In genomic region chr5:42570946-42571625, GRCh38 we compare ENCODE assay signal across 17 cellular contexts.
DNase-seq lines count a peak whose midpoint lies in the region; ATAC-seq and TF ChIP-seq lines count a peak whose summit lies in the region.
"Had no signal": no experiment of that assay in that cellular context is flagged by ENCODE, and none has a peak within 500 bp of the region (broad histone marks: within the 10 kb centered on the region; RNA-seq: fewer than 3 reads in every experiment).

No MANE protein-coding gene starts in this region.

- DNase-seq in GM23248 (peak; percentile 48), T1000 (lab: John Stamatoyannopoulos, UW) (peak; percentile 39), foreskin fibroblast (peak; percentile 53 to 72), gastrocnemius medialis (no peak), NOMO-1 treated with dmso at 0.1 percent for 144 hours (lab: John Stamatoyannopoulos, UW; ENCODE audit: unreplicated experiment) (no peak), middle frontal gyrus (ENCODE audit: extremely low spot score, low spot score) (no peak), Kasumi-1 (lab: John Stamatoyannopoulos, UW) (no peak)
- DNase-seq: activated naive CD4-positive, alpha-beta T cell treated with anti-CD3 and anti-CD28 coated beads, Interleukin-2, amount 50 U/mL, for 16 hours; activated T-cell treated with anti-CD3 and anti-CD28 coated beads, Interleukin-2, amount 50 U/mL, for 48 hours; aorta; BE2C; NCI-H146; SK-N-SH; stimulated activated CD4-positive, alpha-beta T cell treated with anti-CD3 and anti-CD28 coated beads, Interleukin-12 subunit alpha, Interleukin-12 subunit beta, amount 100 ng/mL, for 4 hours; T-helper 9 cell; testis had no signal

- H3K9me3 ChIP-seq in GM23248 (ENCODE audit: low read depth) = no peaks in the 10 kb centered on the region
- H3K9me3 ChIP-seq in gastrocnemius medialis = no peaks in the 10 kb centered on the region
- H3K9me3 ChIP-seq: BE2C, SK-N-SH, testis had no signal

- in situ Hi-C loops in GM23248 (cut with MboI) (no loop called here), gastrocnemius medialis (cut with MboI; ENCODE audit: low sequenced_read_pairs in 4 of 4) (no loop called here)

- no peaks in the 10 kb centered on the region for H3K79me2 ChIP-seq in GM23248 (ENCODE audit: insufficient read depth)

- H4K20me1 ChIP-seq in GM23248 (ENCODE audit: insufficient read depth) = no peaks in the 10 kb centered on the region

- no peak overlapping the region for H2AFZ ChIP-seq in GM23248

- no peaks in the 10 kb centered on the region for H3K9me2 ChIP-seq in GM23248 (ENCODE audit: insufficient read depth)
- H3K9me2 ChIP-seq: SK-N-SH had no signal

- TF ChIP-seq CTCF in foreskin fibroblast (IDR thresholded peaks at IDR 0.05; ENCODE audit: low read depth, low read length) (no peak), gastrocnemius medialis (IDR thresholded peaks at IDR 0.05 in 4 of 5, conservative IDR thresholded peaks at IDR 0.05 in 1 of 5) (no peak)

- H3K4me2 ChIP-seq in GM23248 (ENCODE audit: unreplicated experiment) = no peak overlapping the region
- H3K4me2 ChIP-seq: SK-N-SH had no signal

- no peak for TF ChIP-seq POLR2A in gastrocnemius medialis (IDR thresholded peaks at IDR 0.05)

- intact Hi-C loops in gastrocnemius medialis (cut with DNase I; ENCODE audit: low total_unique reads) = no loop called here

- no peaks in the 10 kb centered on the region; the same call in 1 of the 2 replicates for H3K27me3 ChIP-seq in GM23248 (replicated peaks; ENCODE audit: insufficient read depth)
- no peaks in the 10 kb centered on the region for H3K27me3 ChIP-seq in gastrocnemius medialis
- H3K27me3 ChIP-seq: BE2C, testis had no signal

- no peak overlapping the region for H3K4me3 ChIP-seq in GM23248
- no peak overlapping the region for H3K4me3 ChIP-seq in foreskin fibroblast (ENCODE audit: low read depth in 1 of 2, low read length in 2 of 2)
- no peak overlapping the region for H3K4me3 ChIP-seq in gastrocnemius medialis
- H3K4me3 ChIP-seq: testis had no signal

- WGBS in GM23248 (ENCODE audit: low coverage in 1 of 2, low lambda C conversion rate in 2 of 2, missing lambda C conversion rate in 2 of 2), 2 experiments = 13 to 14% methylated on average over 5 of the region's 5 CpGs

- no peak for ATAC-seq in gastrocnemius medialis
- ATAC-seq: activated CD4-positive, CD25-positive, alpha-beta regulatory T cell treated with anti-CD3 and anti-CD28 coated beads, Interleukin-2, amount 50 U/mL, for 24 hours had no signal

- H3K27ac ChIP-seq in GM23248 = no peak overlapping the region
- peak overlapping the region; percentile 0 to 56 (median 25) for H3K27ac ChIP-seq in gastrocnemius medialis
- H3K27ac ChIP-seq: testis had no signal

- no peak overlapping the region for H3K9ac ChIP-seq in GM23248
- H3K9ac ChIP-seq: SK-N-SH had no signal

- H3K36me3 ChIP-seq in GM23248 (ENCODE audit: low read depth) (no peaks in the 10 kb centered on the region), gastrocnemius medialis (no peaks in the 10 kb centered on the region)
- H3K36me3 ChIP-seq: BE2C had no signal

- no peaks in the 10 kb centered on the region for H3F3A ChIP-seq in GM23248 (ENCODE audit: insufficient read depth)

- H3K4me1 ChIP-seq in GM23248 (ENCODE audit: insufficient read depth) = peaks cover 8% of the 10 kb centered on the region
- H3K4me1 ChIP-seq in gastrocnemius medialis = peaks cover 59 to 62% of the 10 kb centered on the region in 2 donors
- H3K4me1 ChIP-seq: BE2C had no signal

Comparison
In these comparisons a context has a peak if more than half of its experiments do, and no peak if none do; other contexts are left out.
1. DNase-seq: peak in GM23248 (single experiment), T1000 (single experiment) and foreskin fibroblast (2 of 2); none in gastrocnemius medialis (0 of 2), NOMO-1 treated with dmso at 0.1 percent for 144 hours (single experiment), middle frontal gyrus (single experiment) and Kasumi-1 (0 of 2).